8 cellular contexts compared by ENCODE assay signal in the genomic region with DNA sequence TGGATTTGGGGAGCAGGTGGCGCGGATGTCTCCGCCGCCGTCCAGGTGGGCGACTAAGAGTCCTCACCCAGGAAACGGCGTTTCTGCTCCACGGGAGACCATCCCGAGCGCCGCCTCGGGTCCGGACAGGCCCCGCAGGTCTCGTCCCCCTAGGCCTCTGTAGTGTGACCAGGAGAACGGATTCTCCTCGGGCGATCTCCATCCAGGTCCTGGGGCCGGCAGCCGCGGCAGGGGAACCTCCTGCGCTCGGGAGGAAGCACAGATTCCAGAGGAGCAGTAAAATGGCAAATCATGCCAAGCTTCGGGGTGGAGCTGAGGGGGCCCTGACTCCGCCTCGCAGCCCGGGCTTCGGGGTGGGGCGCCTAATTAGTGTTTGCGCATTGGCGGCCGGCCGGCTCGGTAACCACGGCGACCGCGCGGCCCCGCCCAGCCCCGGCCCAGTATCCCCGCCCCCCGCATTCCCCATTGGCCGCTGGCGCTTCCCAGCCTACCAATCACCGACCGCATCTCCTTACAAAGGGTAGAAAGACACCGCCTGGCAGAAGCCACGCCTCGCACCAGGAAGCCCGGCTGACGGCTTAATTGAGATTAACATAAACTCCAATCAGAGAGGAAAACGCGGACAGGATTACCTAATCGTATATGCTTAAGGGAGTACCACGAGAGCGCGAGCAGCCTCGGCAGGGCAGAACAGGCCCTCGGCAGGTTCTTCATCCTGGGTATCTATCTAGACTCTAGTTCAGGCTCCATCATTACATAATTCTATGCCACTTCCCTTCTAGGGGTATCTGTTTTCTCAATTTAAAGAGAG.
DNase-seq lines count a peak whose midpoint lies in the region; ATAC-seq, FAIRE-seq and TF ChIP-seq lines count a peak whose summit lies in the region.

No MANE protein-coding gene starts in this region.

- intact Hi-C loops in pancreas (cut with DNase I) (no loop called here), tibial artery (cut with DNase I; ENCODE audit: low total_unique reads) (loop anchor here (2.0 to 10.0 kb wide), 4 partner anchors 63 to 445 kb away; a partner anchor contains a TSS)

- DNase-seq in GM12891 (ENCODE audit: insufficient read length, low spot score) (peak; percentile 95), NCI-H1436 (lab: John Stamatoyannopoulos, UW) (peak; percentile 98), SW480 (ENCODE audit: low spot score) (peak; percentile 95), cardiac muscle cell (ENCODE audit: low read depth in 1 of 2, low spot score in 1 of 2) (peak; percentile 97 to 99), pancreas (peak; percentile 95 to 97 (median 96)), tibial artery (peak; percentile 97 to 98)

- TF ChIP-seq POLR2A in GM12891 (IDR thresholded peaks at IDR 0.05; ENCODE audit: low read depth, low read length) = peak; percentile 67

- H3K27ac ChIP-seq in adipose tissue (ENCODE audit: low read depth, low read length) = peak overlapping the region; percentile 43
- H3K27ac ChIP-seq in cardiac muscle cell = peak overlapping the region; percentile 61
- peak overlapping the region; percentile 91 to 99 (median 98) for H3K27ac ChIP-seq in pancreas
- peak overlapping the region; percentile 95 to 97 for H3K27ac ChIP-seq in tibial artery

- 0 to 1% (median 0%) methylated on average over 56 to 61 of the region's 61 CpGs for WGBS in adipose tissue, 3 donors
- 0% methylated on average over 44 to 61 of the region's 61 CpGs for WGBS in pancreas, 2 donors

- FAIRE-seq in GM12891 (lab: Jason Lieb, UNC) (peak; percentile 98), pancreas (lab: Jason Lieb, UNC) (peak; percentile 94)

- H3K27me3 ChIP-seq in cardiac muscle cell (no peaks in the 10 kb centered on the region), pancreas (no peaks in the 10 kb centered on the region), tibial artery (no peaks in the 10 kb centered on the region)

- no peaks in the 10 kb centered on the region for H3K9me3 ChIP-seq in cardiac muscle cell (ENCODE audit: low read depth)
- H3K9me3 ChIP-seq in pancreas = no peaks in the 10 kb centered on the region
- no peaks in the 10 kb centered on the region for H3K9me3 ChIP-seq in tibial artery

- TF ChIP-seq CTCF in cardiac muscle cell (IDR thresholded peaks at IDR 0.05; ENCODE audit: low read depth, low read length) (no peak), pancreas (IDR thresholded peaks at IDR 0.05) (no peak), tibial artery (IDR thresholded peaks at IDR 0.05) (no peak)

- H3K4me3 ChIP-seq in cardiac muscle cell (peak overlapping the region; percentile 57), pancreas (peak overlapping the region; percentile 55 to 90 (median 82)), tibial artery (peak overlapping the region; percentile 77 to 97)

- no peaks in the 10 kb centered on the region for H3K36me3 ChIP-seq in cardiac muscle cell
- H3K36me3 ChIP-seq in pancreas = no peaks in the 10 kb centered on the region
- no peaks in the 10 kb centered on the region for H3K36me3 ChIP-seq in tibial artery

- peak; percentile 97 for ATAC-seq in HG02798 (IDR thresholded peaks at IDR 0.05; ENCODE audit: poor library complexity, unreplicated experiment)
- ATAC-seq in pancreas = peak; percentile 87 to 93 (median 91)

- H3K4me1 ChIP-seq in cardiac muscle cell (ENCODE audit: low read depth) (no peaks in the 10 kb centered on the region), pancreas (peaks cover 2 to 21% (median 12%) of the 10 kb centered on the region in 3 donors), tibial artery (peaks cover 0 to 33% (median 15%) of the 10 kb centered on the region in 4 donors)

TF ChIP-seq in GM12891, 5 proteins besides CTCF, POLR2A, EP300 and RAD21:
- TF ChIP-seq TAF1 (IDR thresholded peaks at IDR 0.05; ENCODE audit: low read depth, low read length) (peak; percentile 60), POLR2AphosphoS5 (IDR thresholded peaks at IDR 0.05; ENCODE audit: low read depth, low read length) (no peak), POU2F2 (IDR thresholded peaks at IDR 0.05; ENCODE audit: low read depth, low read length) (no peak), PAX5 (IDR thresholded peaks at IDR 0.05; ENCODE audit: insufficient read depth, low read length, severe bottlenecking) (no peak), SPI1 (IDR thresholded peaks at IDR 0.05; ENCODE audit: low read depth, low read length) (0 out of 2 replicates have a peak, but pooled peaks have one; percentile 11)

Comparison
In these comparisons a context has a peak if more than half of its experiments do, and no peak if none do; other contexts are left out.
1. Peak in every context shown above with its lines: DNase-seq, ATAC-seq, H3K4me3 ChIP-seq and H3K27ac ChIP-seq.
2. H3K27ac ChIP-seq: peak in every context shown above with its lines; median percentile 98 in pancreas; 96 in tibial artery; 61 in cardiac muscle cell; 43 in adipose tissue.